In genomic region chr2:39512434-39512935, GRCh38 we compare ENCODE assay signal across 12 cellular contexts.
DNase-seq lines count a peak whose midpoint lies in the region; ATAC-seq and TF ChIP-seq lines count a peak whose summit lies in the region.
"Had no signal": no experiment of that assay in that cellular context is flagged by ENCODE, and none has a peak within 500 bp of the region (broad histone marks: within the 10 kb centered on the region; RNA-seq: fewer than 3 reads in every experiment).

No MANE protein-coding gene starts in this region.

- TF ChIP-seq EP300 in sigmoid colon (IDR thresholded peaks at IDR 0.05) = peak in 1 of 4 donors; percentile 10

- H3K4me1 ChIP-seq in sigmoid colon = peaks cover 0 to 92% (median 84%) of the 10 kb centered on the region in 4 donors

- no peak for TF ChIP-seq CTCF in WERI-Rb-1 (IDR thresholded peaks at IDR 0.05; ENCODE audit: low read depth, low read length)
- no peak for TF ChIP-seq CTCF in sigmoid colon (IDR thresholded peaks at IDR 0.05)
- no peak for TF ChIP-seq CTCF in coronary artery (IDR thresholded peaks at IDR 0.05)

- intact Hi-C loops in left ventricle myocardium superior (cut with micrococcal nuclease) = loop anchor here (5.0 to 10.0 kb wide), 2 partner anchors 128 to 185 kb away; no protein-coding TSS in a partner anchor
- intact Hi-C loops in sigmoid colon (cut with DNase I) = loop anchor here (5.0 to 10.0 kb wide), 3 partner anchors 130 to 388 kb away; partner anchors contain the start of gene SOS1

- H3K9me3 ChIP-seq in WERI-Rb-1 (ENCODE audit: severe bottlenecking) (no peaks in the 10 kb centered on the region), sigmoid colon (no peaks in the 10 kb centered on the region)
- H3K9me3 ChIP-seq: tibial artery had no signal

- H3K27ac ChIP-seq in WERI-Rb-1 (peak overlapping the region; percentile 35; the same call in 1 of the 2 replicates), sigmoid colon (peak overlapping the region; percentile 78 to 83 (median 80)), coronary artery (peak overlapping the region in 1 of 2 donors; percentile 48)

- no peak for ATAC-seq in left ventricle myocardium superior
- ATAC-seq in GM19467 (IDR thresholded peaks at IDR 0.05; ENCODE audit: unreplicated experiment) = no peak
- ATAC-seq in GM21381 (IDR thresholded peaks at IDR 0.05; ENCODE audit: unreplicated experiment) = no peak

- no peak for TF ChIP-seq POLR2A in sigmoid colon (IDR thresholded peaks at IDR 0.05)

- H3K4me3 ChIP-seq in WERI-Rb-1 (ENCODE audit: low read depth, low read length) = no peak overlapping the region
- H3K4me3 ChIP-seq in sigmoid colon = no peak overlapping the region
- H3K4me3 ChIP-seq in coronary artery = no peak overlapping the region
- H3K4me3 ChIP-seq: tibial artery had no signal

- 80 to 86% methylated on average over 7 of the region's 7 CpGs for WGBS in sigmoid colon, 2 donors

- DNase-seq in ELR (ENCODE audit: low read depth) = peak; percentile 51
- peak; percentile 33 for DNase-seq in WERI-Rb-1
- peak; percentile 53 for DNase-seq in left ventricle myocardium superior
- DNase-seq in sigmoid colon = peak; percentile 92
- DNase-seq in coronary artery (ENCODE audit: low spot score) = no peak
- no peak for DNase-seq in islet precursor cell
- DNase-seq: Calu3, immature natural killer cell, NCI-H1092 treated with DMSO at 0.1 percent for 48 hours, tibial artery had no signal

- H3K36me3 ChIP-seq in WERI-Rb-1 = no peaks in the 10 kb centered on the region
- no peaks in the 10 kb centered on the region for H3K36me3 ChIP-seq in sigmoid colon
- H3K36me3 ChIP-seq: tibial artery had no signal

- H3K27me3 ChIP-seq in WERI-Rb-1 (ENCODE audit: insufficient read depth, low read depth, severe bottlenecking) (no peaks in the 10 kb centered on the region), sigmoid colon (no peaks in the 10 kb centered on the region)
- H3K27me3 ChIP-seq: tibial artery had no signal

Comparison
In these comparisons a context has a peak if more than half of its experiments do, and no peak if none do; other contexts are left out.
1. DNase-seq: peak in ELR (single experiment), WERI-Rb-1 (single experiment), left ventricle myocardium superior (single experiment) and sigmoid colon (single experiment); none in coronary artery (single experiment) and islet precursor cell (single experiment).